Comparison of ENCODE assay signal across 9 cellular contexts in genomic region chr9:6584881-6585597, GRCh38.
DNase-seq lines count a peak whose midpoint lies in the region; ATAC-seq and TF ChIP-seq lines count a peak whose summit lies in the region.
"Had no signal": no experiment of that assay in that cellular context is flagged by ENCODE, and none has a peak within 500 bp of the region (broad histone marks: within the 10 kb centered on the region; RNA-seq: fewer than 3 reads in every experiment).

No MANE protein-coding gene starts in this region.

- no peak overlapping the region for H3K4me3 ChIP-seq in MM.1S (ENCODE audit: low read length)
- no peak overlapping the region for H3K4me3 ChIP-seq in astrocyte of the cerebellum (ENCODE audit: low read depth, low read length)
- H3K4me3 ChIP-seq in liver (ENCODE audit: low read depth in 1 of 3, low read length in 3 of 3), result no peak overlapping the region
- H3K4me3 ChIP-seq: BLaER1 had no signal

- 69% methylated on average over 5 of the region's 5 CpGs for whole genome bisulfite sequencing in liver

- H2AFZ ChIP-seq in MM.1S (ENCODE audit: low read length), result no peak overlapping the region

- H3K79me2 ChIP-seq in MM.1S (ENCODE audit: low read length), result no peaks in the 10 kb centered on the region

- ATAC-seq in GM18868 (IDR thresholded peaks at IDR 0.05; ENCODE audit: unreplicated experiment), result no peak
- no peak for ATAC-seq in HG03139 (IDR thresholded peaks at IDR 0.05; ENCODE audit: unreplicated experiment)

- DNase-seq in DMS153 treated with DMSO at 0.1 percent for 48 hours (lab: John Stamatoyannopoulos, UW; ENCODE audit: unreplicated experiment) (peak; percentile 23), DMS153 (lab: John Stamatoyannopoulos, UW) (no peak), MM.1S (peak; percentile 71), astrocyte of the cerebellum (ENCODE audit: low read depth) (peak; percentile 28)
- DNase-seq in activated CD4-positive, alpha-beta T cell treated with anti-CD3 and anti-CD28 coated beads for 48 hours, result no peak

- no peaks in the 10 kb centered on the region for H3K27me3 ChIP-seq in MM.1S (replicated peaks; ENCODE audit: insufficient read depth, low read length)
- no peaks in the 10 kb centered on the region for H3K27me3 ChIP-seq in liver (ENCODE audit: control insufficient read depth in 4 of 4, insufficient read depth in 4 of 4, low read length in 3 of 4)
- H3K27me3 ChIP-seq: BLaER1 had no signal

- H4K20me1 ChIP-seq in MM.1S (ENCODE audit: insufficient read depth, low read length), result no peaks in the 10 kb centered on the region
- H4K20me1 ChIP-seq: BLaER1 had no signal

- peak; percentile 71 to 81 for TF ChIP-seq RAD21 in liver (IDR thresholded peaks at IDR 0.05)

- peaks cover 6% of the 10 kb centered on the region; the same call in 1 of the 2 replicates for H3F3A ChIP-seq in MM.1S (ENCODE audit: insufficient read depth, low read length)

- H3K4me1 ChIP-seq in MM.1S (ENCODE audit: low read length) (peaks cover 16% of the 10 kb centered on the region), liver (ENCODE audit: control insufficient read depth in 4 of 4, insufficient read depth in 4 of 4, low read length in 3 of 4) (no peaks in the 10 kb centered on the region)

- H3K36me3 ChIP-seq in MM.1S (replicated peaks; ENCODE audit: insufficient read depth, low read length), result peaks cover 6% of the 10 kb centered on the region; the same call in 1 of the 2 replicates
- peaks cover 6 to 63% (median 48%) of the 10 kb centered on the region in 4 donors for H3K36me3 ChIP-seq in liver (ENCODE audit: control insufficient read depth in 4 of 4, insufficient read depth in 3 of 4, low read depth in 1 of 4, low read length in 3 of 4)

- H3K9ac ChIP-seq in MM.1S (ENCODE audit: low read length) (no peak overlapping the region; the same call in 1 of the 2 replicates), liver (ENCODE audit: low read depth in 1 of 2, low read length in 2 of 2) (no peak overlapping the region)
- H3K9ac ChIP-seq: BLaER1 had no signal

- H3K4me2 ChIP-seq in MM.1S (ENCODE audit: low read depth, low read length), result no peak overlapping the region
- H3K4me2 ChIP-seq: BLaER1 had no signal

- TF ChIP-seq CTCF in MM.1S (IDR thresholded peaks at IDR 0.05; ENCODE audit: low read length), result peak; percentile 55
- no peak for TF ChIP-seq CTCF in astrocyte of the cerebellum (IDR thresholded peaks at IDR 0.05; ENCODE audit: low read depth, low read length, missing control alignments)
- peak; percentile 44 for TF ChIP-seq CTCF in liver (IDR thresholded peaks at IDR 0.05; ENCODE audit: low read depth, low read length, missing input control)

- no peaks in the 10 kb centered on the region for H3K9me2 ChIP-seq in MM.1S (replicated peaks; ENCODE audit: insufficient read depth, low read length)

- in situ Hi-C loops in astrocyte of the cerebellum (cut with HindIII; ENCODE audit: low sequenced_read_pairs), result loop anchor here (5.0 kb wide), 1 partner anchor 67 kb away; no protein-coding TSS in a partner anchor

- H3K27ac ChIP-seq in MM.1S (ENCODE audit: low read length), result peak overlapping the region; percentile 33; the same call in 1 of the 2 replicates
- no peak overlapping the region for H3K27ac ChIP-seq in liver (ENCODE audit: low read depth in 1 of 2, low read length in 2 of 2)
- H3K27ac ChIP-seq: BLaER1 had no signal

- H3K9me3 ChIP-seq in MM.1S (replicated peaks; ENCODE audit: insufficient read depth, low read length), result no peaks in the 10 kb centered on the region
- H3K9me3 ChIP-seq in liver (ENCODE audit: control insufficient read depth in 4 of 4, low read length in 3 of 4), result no peaks in the 10 kb centered on the region
- H3K9me3 ChIP-seq: BLaER1 had no signal

TF ChIP-seq in liver, 16 proteins besides CTCF, POLR2A, EP300 and RAD21:
- no peak for TF ChIP-seq HNF4G (IDR thresholded peaks at IDR 0.05)
- TF ChIP-seq RXRA (IDR thresholded peaks at IDR 0.05), result no peak
- no peak for TF ChIP-seq SP1 (IDR thresholded peaks at IDR 0.05)
- TF ChIP-seq FOXA1 (IDR thresholded peaks at IDR 0.05), result no peak
- no peak for TF ChIP-seq ZBTB33 (IDR thresholded peaks at IDR 0.05)
- TF ChIP-seq YY1 (IDR thresholded peaks at IDR 0.05), result no peak
- no peak for TF ChIP-seq NR2F2 (IDR thresholded peaks at IDR 0.05)
- TF ChIP-seq JUND (IDR thresholded peaks at IDR 0.05), result no peak
- TF ChIP-seq TAF1 (conservative IDR thresholded peaks at IDR 0.05), result no peak
- TF ChIP-seq HNF4A (conservative IDR thresholded peaks at IDR 0.05), result no peak
- no peak for TF ChIP-seq EGR1 (IDR thresholded peaks at IDR 0.05; ENCODE audit: low read depth in 2 of 2)
- TF ChIP-seq, protein P1, sequence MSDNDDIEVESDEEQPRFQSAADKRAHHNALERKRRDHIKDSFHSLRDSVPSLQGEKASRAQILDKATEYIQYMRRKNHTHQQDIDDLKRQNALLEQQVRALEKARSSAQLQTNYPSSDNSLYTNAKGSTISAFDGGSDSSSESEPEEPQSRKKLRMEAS (IDR thresholded peaks at IDR 0.05), result no peak
- TF ChIP-seq, protein P2, sequence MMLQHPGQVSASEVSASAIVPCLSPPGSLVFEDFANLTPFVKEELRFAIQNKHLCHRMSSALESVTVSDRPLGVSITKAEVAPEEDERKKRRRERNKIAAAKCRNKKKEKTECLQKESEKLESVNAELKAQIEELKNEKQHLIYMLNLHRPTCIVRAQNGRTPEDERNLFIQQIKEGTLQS (IDR thresholded peaks at IDR 0.05), result no peak
TF ChIP-seq in liver: peak in this region for 0.

Comparison
In these comparisons a context has a peak if more than half of its experiments do, and no peak if none do; other contexts are left out.
1. DNase-seq: peak in DMS153 treated with DMSO at 0.1 percent for 48 hours (single experiment), MM.1S (single experiment) and astrocyte of the cerebellum (single experiment); none in DMS153 (single experiment) and activated CD4-positive, alpha-beta T cell treated with anti-CD3 and anti-CD28 coated beads for 48 hours (single experiment).